ENCODE assay signal across 8 cellular contexts in the genomic region with DNA sequence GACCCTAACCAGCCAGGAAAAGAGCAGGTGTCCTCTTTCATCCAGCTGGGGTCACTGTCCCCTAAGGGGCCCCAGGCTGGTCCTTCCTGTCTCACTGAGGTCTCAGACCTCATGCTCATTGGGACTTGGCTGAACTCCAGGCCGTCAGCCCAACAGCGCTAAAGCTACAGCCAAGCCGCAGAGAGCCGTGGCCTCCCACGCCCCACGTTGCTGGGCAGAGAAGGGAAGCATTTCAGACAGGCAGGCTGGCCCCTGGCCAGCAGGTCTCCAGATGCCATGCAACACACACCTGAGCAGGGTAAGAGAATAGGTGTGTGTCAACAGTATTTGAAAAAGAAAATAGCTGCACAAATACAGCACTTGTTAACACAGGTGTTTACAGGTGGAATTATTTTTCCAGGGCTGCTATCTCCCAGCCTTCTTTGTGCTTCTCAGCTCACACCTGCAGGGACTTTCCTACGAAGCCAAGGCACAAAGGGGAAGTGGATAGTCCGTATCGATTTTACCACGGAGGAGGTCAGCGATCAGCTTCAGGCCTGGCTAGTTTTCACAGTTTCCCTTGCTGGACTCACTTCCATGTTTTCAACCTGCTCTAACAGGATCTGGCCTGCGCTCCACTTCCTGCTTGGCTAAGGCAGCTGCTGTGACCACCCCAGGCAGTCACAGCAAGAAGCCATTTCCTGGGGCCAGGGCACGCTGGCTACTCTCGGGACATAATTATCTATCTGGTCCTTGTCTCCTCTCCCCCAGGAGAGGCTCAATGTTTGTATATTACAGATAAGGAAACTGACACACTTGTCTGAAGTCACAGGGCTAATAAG.
DNase-seq lines count a peak whose midpoint lies in the region; ATAC-seq, FAIRE-seq and TF ChIP-seq lines count a peak whose summit lies in the region.

No MANE protein-coding gene starts in this region.

- H3K4me1 ChIP-seq in lung (ENCODE audit: control insufficient read depth in 2 of 2, insufficient read depth in 2 of 2, low read length in 2 of 2) (peaks cover 0 to 3% of the 10 kb centered on the region in 2 donors), aorta (ENCODE audit: control insufficient read depth in 1 of 2, insufficient read depth in 2 of 2, low read length in 2 of 2) (no peaks in the 10 kb centered on the region)

- WGBS in lung, 2 donors: 11 to 18% methylated on average over 14 of the region's 14 CpGs
- WGBS in aorta, 2 donors: 58 to 63% methylated on average over 14 of the region's 14 CpGs

- DNase-seq in DMS53 (lab: John Stamatoyannopoulos, UW) (peak; percentile 99), NCI-H774 (lab: John Stamatoyannopoulos, UW) (peak; percentile 98), cerebellar cortex (ENCODE audit: low spot score) (peak; percentile 16), lung (ENCODE audit: low spot score) (peak; percentile 89), aorta (peak; percentile 86 to 93), D721Med (ENCODE audit: insufficient read length, low spot score) (no peak)

- H3K27ac ChIP-seq in lung (ENCODE audit: low read depth in 1 of 2, low read length in 1 of 2) (peak overlapping the region in 1 of 2 donors; percentile 41), aorta (ENCODE audit: low read depth in 1 of 2, low read length in 2 of 2) (no peak overlapping the region)

- H3K27me3 ChIP-seq in lung (ENCODE audit: control insufficient read depth, insufficient read depth): no peaks in the 10 kb centered on the region
- H3K27me3 ChIP-seq in aorta (ENCODE audit: control insufficient read depth in 1 of 2, insufficient read depth in 2 of 2, low read length in 1 of 2): no peaks in the 10 kb centered on the region

- TF ChIP-seq CTCF in lung (IDR thresholded peaks at IDR 0.05; ENCODE audit: control extremely low read depth, extremely low read depth): peak; percentile 9
- TF ChIP-seq CTCF in D721Med (IDR thresholded peaks at IDR 0.05; ENCODE audit: insufficient read depth, missing control alignments): no peak

- no peaks in the 10 kb centered on the region for H3K36me3 ChIP-seq in lung (ENCODE audit: control insufficient read depth in 2 of 2, insufficient read depth in 2 of 2, low read length in 2 of 2)
- H3K36me3 ChIP-seq in aorta (ENCODE audit: control insufficient read depth in 1 of 2, insufficient read depth in 2 of 2, low read length in 1 of 2): no peaks in the 10 kb centered on the region

- H3K4me3 ChIP-seq in lung: no peak overlapping the region
- H3K4me3 ChIP-seq in aorta (ENCODE audit: low read length in 2 of 2): no peak overlapping the region

- FAIRE-seq in D721Med (lab: Jason Lieb, UNC): no peak

- H3K9me3 ChIP-seq in lung (ENCODE audit: control insufficient read depth in 2 of 2, insufficient read depth in 1 of 2, low read length in 1 of 2): peaks cover 0 to 3% of the 10 kb centered on the region in 2 donors
- no peaks in the 10 kb centered on the region for H3K9me3 ChIP-seq in aorta (ENCODE audit: control insufficient read depth, low read length)

- ATAC-seq in GM19463 (IDR thresholded peaks at IDR 0.05; ENCODE audit: unreplicated experiment) (peak; percentile 67), HG03457 (IDR thresholded peaks at IDR 0.05; ENCODE audit: unreplicated experiment) (peak; percentile 64), lung (ENCODE audit: insufficient read depth, low FRiP score) (peak; percentile 85), aorta (ENCODE audit: low FRiP score) (peak; percentile 63)

- intact Hi-C loops in aorta (cut with DNase I): no loop called here
